26 cellular contexts compared by ENCODE assay signal in genomic region chr9:76519027-76519835, GRCh38.
DNase-seq lines count a peak whose midpoint lies in the region; ATAC-seq and TF ChIP-seq lines count a peak whose summit lies in the region.
"Had no signal": no experiment of that assay in that cellular context is flagged by ENCODE, and none has a peak within 500 bp of the region (broad histone marks: within the 10 kb centered on the region; RNA-seq: fewer than 3 reads in every experiment).

No MANE protein-coding gene starts in this region.

- TF ChIP-seq CTCF in PC-3 (conservative IDR thresholded peaks at IDR 0.05; ENCODE audit: low read depth, low read length) (no peak), chondrocyte (IDR thresholded peaks at IDR 0.05) (no peak), smooth muscle cell (IDR thresholded peaks at IDR 0.05; ENCODE audit: borderline replicate concordance, insufficient read depth, poor library complexity, severe bottlenecking) (no peak), GM13976 (IDR thresholded peaks at IDR 0.05; ENCODE audit: borderline replicate concordance, control extremely low read depth, extremely low read depth, insufficient read depth, missing control alignments) (no peak)

- peak; percentile 19 for DNase-seq in PC-3
- no peak for DNase-seq in chondrocyte (ENCODE audit: low spot score)
- no peak for DNase-seq in left colon
- no peak for DNase-seq in smooth muscle cell (lab: John Stamatoyannopoulos, UW; ENCODE audit: unreplicated experiment)
- no peak for DNase-seq in DMS53 treated with DMSO at 0.1 percent for 48 hours (lab: John Stamatoyannopoulos, UW; ENCODE audit: unreplicated experiment)
- DNase-seq in amniotic stem cell (lab: John Stamatoyannopoulos, UW): no peak
- no peak for DNase-seq in GM13976 (ENCODE audit: low spot score)
- DNase-seq in NCI-H526 treated with DMSO at 0.1 percent for 48 hours (lab: John Stamatoyannopoulos, UW): no peak
- DNase-seq: activated CD4-positive, alpha-beta T cell treated with anti-CD3 and anti-CD28 coated beads, Interleukin-2, amount 50 U/mL, for 4 hours; activated CD8-positive, alpha-beta memory T cell treated with anti-CD3 and anti-CD28 coated beads, Interleukin-2, amount 50 U/mL, for 48 hours; activated effector memory CD4-positive, alpha-beta T cell treated with anti-CD3 and anti-CD28 coated beads, Interleukin-2, amount 50 U/mL, for 16 hours; caudate nucleus; dorsolateral prefrontal cortex; EL; HFFc6; IMR-90; left lung; midbrain; MM.1S; NCI-H1436 treated with DMSO at 0.1 percent for 48 hours; NCI-H2171 treated with DMSO at 0.1 percent for 48 hours; NCI-H82; Peyer's patch; stimulated activated CD4-positive, alpha-beta T cell treated with anti-CD3 and anti-CD28 coated beads, Interleukin-4, amount 100 ng/mL, for 4 hours; stimulated activated naive CD8-positive, alpha-beta T cell treated with anti-CD3 and anti-CD28 coated beads, Interleukin-15, amount 100 ng/mL, for 72 hours had no signal

- CTCF ChIA-PET in PC-3 (lab: Charles Lee): no interaction called here

- in situ Hi-C loops in GM13976 (cut with MboI; ENCODE audit: low sequenced_read_pairs, unreplicated experiment): no loop called here

- H3K27ac ChIP-seq in PC-3 (ENCODE audit: low read length) (no peak overlapping the region), smooth muscle cell (ENCODE audit: low read depth) (peak overlapping the region; percentile 65)
- H3K27ac ChIP-seq: dorsolateral prefrontal cortex, left lung, Peyer's patch, VCaP had no signal

- no TSS peak for BruUV-seq in PC-3 (replicated peaks; lab: Mats Ljungman, UMichigan)

- H3K9me3 Mint-ChIP-seq in chondrocyte (ENCODE audit: low read depth): peaks cover 1% of the 10 kb centered on the region
- H3K9me3 Mint-ChIP-seq: HFFc6; stimulated activated naive CD8-positive, alpha-beta T cell treated with anti-CD3 and anti-CD28 coated beads, Interleukin-15, amount 100 ng/mL, for 72 hours had no signal

- peaks cover 3% of the 10 kb centered on the region for H3K36me3 Mint-ChIP-seq in chondrocyte (ENCODE audit: low read depth)

- 70% methylated on average over 8 of the region's 8 CpGs for WGBS in smooth muscle cell (ENCODE audit: low lambda C conversion rate)

- H3K4me2 ChIP-seq in PC-3 (ENCODE audit: low read length): no peak overlapping the region
- H3K4me2 ChIP-seq in smooth muscle cell: no peak overlapping the region

- ATAC-seq in PC-3 (no peak), left colon (peak; percentile 49)
- ATAC-seq: left lung; stimulated activated naive CD8-positive, alpha-beta T cell treated with anti-CD3 and anti-CD28 coated beads, Interleukin-15, amount 100 ng/mL, for 72 hours had no signal

- intact Hi-C loops in PC-3 (cut with micrococcal nuclease): no loop called here
- intact Hi-C loops in left colon (cut with DNase I, micrococcal nuclease): no loop called here

- H3K27ac Mint-ChIP-seq in chondrocyte (ENCODE audit: unreplicated experiment): peak overlapping the region; percentile 86
- H3K27ac Mint-ChIP-seq: HFFc6; stimulated activated naive CD8-positive, alpha-beta T cell treated with anti-CD3 and anti-CD28 coated beads, Interleukin-15, amount 100 ng/mL, for 72 hours had no signal

- no peak overlapping the region for H2AFZ ChIP-seq in PC-3 (ENCODE audit: low read length)
- no peak overlapping the region for H2AFZ ChIP-seq in smooth muscle cell (ENCODE audit: low read depth)

- H3K9ac ChIP-seq in PC-3 (ENCODE audit: low read length) (no peak overlapping the region), smooth muscle cell (ENCODE audit: low read depth) (peak overlapping the region; percentile 45)

- H3K27me3 ChIP-seq in PC-3 (ENCODE audit: low read length) (0 out of 2 replicates have a peak, but pooled peaks cover 14% of the 10 kb centered on the region), smooth muscle cell (ENCODE audit: low read depth) (no peaks in the 10 kb centered on the region)
- H3K27me3 ChIP-seq: left lung, Peyer's patch had no signal

- H3K36me3 ChIP-seq in PC-3 (ENCODE audit: low read depth, low read length) (no peaks in the 10 kb centered on the region), smooth muscle cell (ENCODE audit: low read depth) (no peaks in the 10 kb centered on the region)
- H3K36me3 ChIP-seq: left lung, Peyer's patch had no signal

- H3K27me3 Mint-ChIP-seq in chondrocyte (ENCODE audit: low read depth): no peaks in the 10 kb centered on the region

- no peaks in the 10 kb centered on the region for H3K9me3 ChIP-seq in PC-3 (ENCODE audit: low read length)
- no peaks in the 10 kb centered on the region for H3K9me3 ChIP-seq in smooth muscle cell (replicated peaks; ENCODE audit: low read depth)
- H3K9me3 ChIP-seq: left lung, Peyer's patch had no signal

- POLR2A ChIA-PET in PC-3 (lab: Charles Lee; ENCODE audit: unreplicated experiment): no interaction called here

- H3F3A ChIP-seq in PC-3 (ENCODE audit: low read length, unreplicated experiment): no peaks in the 10 kb centered on the region
- H3F3A ChIP-seq in smooth muscle cell (ENCODE audit: low read depth): no peaks in the 10 kb centered on the region

- H3K79me2 ChIP-seq in PC-3 (ENCODE audit: low read length) (no peaks in the 10 kb centered on the region), smooth muscle cell (ENCODE audit: low read depth) (no peaks in the 10 kb centered on the region)

- peak overlapping the region; percentile 37 for H3K4me3 Mint-ChIP-seq in chondrocyte (ENCODE audit: unreplicated experiment)
- H3K4me3 Mint-ChIP-seq: HFFc6; stimulated activated naive CD8-positive, alpha-beta T cell treated with anti-CD3 and anti-CD28 coated beads, Interleukin-15, amount 100 ng/mL, for 72 hours had no signal

- H4K20me1 ChIP-seq in PC-3 (ENCODE audit: low read length): no peaks in the 10 kb centered on the region
- no peaks in the 10 kb centered on the region for H4K20me1 ChIP-seq in smooth muscle cell (ENCODE audit: low read depth)

- H3K4me3 ChIP-seq in PC-3 (ENCODE audit: low read length) (no peak overlapping the region), smooth muscle cell (no peak overlapping the region)
- H3K4me3 ChIP-seq: dorsolateral prefrontal cortex, left lung, Peyer's patch had no signal

- H3K4me1 Mint-ChIP-seq in chondrocyte (ENCODE audit: low read depth): peaks cover 30% of the 10 kb centered on the region
- H3K4me1 Mint-ChIP-seq: stimulated activated naive CD8-positive, alpha-beta T cell treated with anti-CD3 and anti-CD28 coated beads, Interleukin-15, amount 100 ng/mL, for 72 hours had no signal

- H3K4me1 ChIP-seq in PC-3 (ENCODE audit: insufficient read depth, low read length) (no peaks in the 10 kb centered on the region), smooth muscle cell (ENCODE audit: low read depth) (no peaks in the 10 kb centered on the region)
- H3K4me1 ChIP-seq: left lung, Peyer's patch had no signal

- no peaks in the 10 kb centered on the region for H3K9me2 ChIP-seq in PC-3 (replicated peaks; ENCODE audit: low read length)
